ENCODE assay signal across 29 cellular contexts in the genomic region with DNA sequence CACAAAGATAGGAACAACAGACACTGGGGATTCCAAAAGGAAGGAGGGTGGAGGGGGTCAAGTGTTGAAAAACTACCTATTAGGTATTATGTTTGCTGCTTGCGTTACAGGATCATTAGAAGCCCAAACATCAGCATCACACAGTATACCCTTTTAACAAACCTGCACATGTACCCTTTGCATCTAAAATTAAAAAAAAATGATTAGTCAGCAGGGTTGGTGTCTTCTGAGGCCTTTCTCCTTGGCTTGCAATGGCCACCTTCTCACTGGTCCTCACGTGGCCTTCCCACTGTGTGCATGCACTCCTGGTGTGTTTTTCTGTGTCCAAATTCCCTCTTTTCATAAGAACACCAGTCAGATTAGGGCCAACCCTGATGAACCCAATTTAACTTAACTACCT.
"Had no signal": no experiment of that assay in that cellular context is flagged by ENCODE, and none has a peak within 500 bp of the region (broad histone marks: within the 10 kb centered on the region; RNA-seq: fewer than 3 reads in every experiment).

No MANE protein-coding gene starts in this region.

- ATAC-seq: activated T-cell treated with anti-CD3 and anti-CD28 coated beads, Interleukin-2, amount 50 U/mL, for 72 hours; body of pancreas; esophagus mucosa; heart left ventricle; T-helper 17 cell; WTC11 had no signal

- FAIRE-seq: frontal cortex had no signal

- H3K27me3 ChIP-seq: body of pancreas, colonic mucosa, dorsolateral prefrontal cortex, heart left ventricle had no signal

- H3K9me3 ChIP-seq: body of pancreas, colonic mucosa, heart left ventricle had no signal

- H3K36me3 ChIP-seq: colonic mucosa, heart left ventricle had no signal

- DNase-seq: activated CD4-positive, alpha-beta memory T cell treated with anti-CD3 and anti-CD28 coated beads, Interleukin-2, amount 10 ng/mL, durations not matched to agents 7 days and 5 days; activated CD4-positive, alpha-beta T cell treated with anti-CD3 and anti-CD28 coated beads for 1 hour; activated CD4-positive, alpha-beta T cell treated with anti-CD3 and anti-CD28 coated beads for 4 hours; activated CD4-positive, alpha-beta T cell treated with anti-CD3 and anti-CD28 coated beads, Interleukin-2, amount 10 ng/mL, durations not matched to agents 7 days and 5 days; activated CD4-positive, alpha-beta T cell treated with anti-CD3 and anti-CD28 coated beads, Interleukin-2, amount 50 U/mL, for 4 hours; activated CD8-positive, alpha-beta memory T cell treated with anti-CD3 and anti-CD28 coated beads, Interleukin-2, amount 50 U/mL, for 48 hours; activated gamma-delta T cell; activated naive CD4-positive, alpha-beta T cell; activated naive CD4-positive, alpha-beta T cell treated with anti-CD3 and anti-CD28 coated beads, Interleukin-2, amount 10 ng/mL, durations not matched to agents 7 days and 5 days; activated T-cell treated with anti-CD3 and anti-CD28 coated beads for 4 hours; activated T-cell treated with anti-CD3 and anti-CD28 coated beads, Interleukin-2, amount 50 U/mL, for 24 hours; activated T-cell treated with anti-CD3 and anti-CD28 coated beads, Interleukin-2, amount 50 U/mL, for 72 hours; amygdala; aorta; body of pancreas; central memory CD4-positive, alpha-beta T cell; cerebellar nuclear complex; colonic mucosa; effector memory CD4-positive, alpha-beta T cell; endodermal cell; foreskin fibroblast; heart left ventricle; T-helper 1 cell; T-helper 17 cell; T1000 had no signal

- H3K4me3 ChIP-seq: body of pancreas, colonic mucosa, dorsolateral prefrontal cortex, heart left ventricle had no signal

- H3K4me1 ChIP-seq: colonic mucosa had no signal

- H3K27ac ChIP-seq: body of pancreas, colonic mucosa, dorsolateral prefrontal cortex, heart left ventricle had no signal
